ENCODE assay signal across 23 cellular contexts in the genomic region with DNA sequence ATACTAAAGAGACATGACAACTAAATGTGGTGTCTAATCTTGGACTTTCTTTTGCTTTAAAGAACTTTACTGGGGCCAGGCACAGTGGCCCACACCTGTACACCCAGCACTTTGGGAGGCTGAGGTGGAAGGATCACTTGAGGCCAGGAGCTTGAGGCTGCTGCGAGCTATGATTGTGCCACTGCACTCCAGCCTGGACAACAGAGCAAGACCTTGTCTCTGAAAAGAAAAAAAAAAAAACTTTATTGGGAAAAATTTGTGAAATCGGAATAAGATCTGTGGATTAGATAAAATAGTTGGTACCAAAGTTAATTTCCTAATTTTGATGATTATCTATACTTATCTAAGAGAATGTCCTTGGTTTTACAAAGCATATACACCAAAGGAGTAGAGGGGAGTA.
"Had no signal": no experiment of that assay in that cellular context is flagged by ENCODE, and none has a peak within 500 bp of the region (broad histone marks: within the 10 kb centered on the region; RNA-seq: fewer than 3 reads in every experiment).

No MANE protein-coding gene starts in this region.

- H3K36me3 Mint-ChIP-seq: mesothelial cell of epicardium; natural killer cell treated with Interleukin-12 subunit alpha and Interleukin-12 subunit beta and Interleukin-15 and Interleukin-18, amount 100 ng/mL, for 72 hours; neural progenitor cell; type B pancreatic cell had no signal

- H3K27ac Mint-ChIP-seq: endodermal cell, mesothelial cell of epicardium, neural progenitor cell, type B pancreatic cell had no signal

- H3K36me3 ChIP-seq: heart right ventricle, neural progenitor cell, ovary, suprapubic skin, thyroid gland had no signal

- H3K4me2 ChIP-seq: neural progenitor cell, smooth muscle cell had no signal

- DNase-seq: dermis blood vessel endothelial cell; endodermal cell; erythroblast; heart right ventricle; hypothalamus; islet precursor cell; mammary epithelial cell; nucleus accumbens; ovary; right cardiac atrium; stimulated activated CD4-positive, alpha-beta T cell treated with anti-CD3 and anti-CD28 coated beads, Interleukin-2, amount 100 ng/mL, for 48 hours; thyroid gland had no signal

- H3K9me3 Mint-ChIP-seq: endodermal cell; mesothelial cell of epicardium; natural killer cell treated with Interleukin-12 subunit alpha and Interleukin-12 subunit beta and Interleukin-15 and Interleukin-18, amount 100 ng/mL, for 72 hours; type B pancreatic cell had no signal

- H3K27me3 ChIP-seq: heart right ventricle, neural progenitor cell, ovary, suprapubic skin, thyroid gland had no signal

- H3K9me3 ChIP-seq: heart right ventricle, ovary, suprapubic skin, thyroid gland had no signal

- H3K4me3 ChIP-seq: heart right ventricle, neural progenitor cell, ovary, smooth muscle cell, suprapubic skin, thyroid gland had no signal

- FAIRE-seq: colon, endothelial cell of umbilical vein, frontal cortex, urothelium cell line had no signal

- H3K9ac ChIP-seq: neural progenitor cell had no signal

- ATAC-seq: heart right ventricle, left lobe of liver, right cardiac atrium had no signal

- H2AFZ ChIP-seq: neural progenitor cell had no signal

- H3K4me3 Mint-ChIP-seq: endodermal cell; mesothelial cell of epicardium; natural killer cell treated with Interleukin-12 subunit alpha and Interleukin-12 subunit beta and Interleukin-15 and Interleukin-18, amount 100 ng/mL, for 72 hours; neural progenitor cell; type B pancreatic cell had no signal

- H3K27ac ChIP-seq: heart right ventricle, neural progenitor cell, ovary, suprapubic skin, thyroid gland had no signal
